15 cellular contexts compared by ENCODE assay signal in genomic region chr14:70281938-70282337, GRCh38.
A peak's percentile ranks its signal among the peaks of the same experiment; 100 is the strongest.
DNase-seq lines count a peak whose midpoint lies in the region; ATAC-seq lines count a peak whose summit lies in the region.
"Had no signal": no experiment of that assay in that cellular context is flagged by ENCODE, and none has a peak within 500 bp of the region (broad histone marks: within the 10 kb centered on the region; RNA-seq: fewer than 3 reads in every experiment).

No MANE protein-coding gene starts in this region.

- H3K9me3 Mint-ChIP-seq in naive B cell, result peaks cover 0 to 4% (median 0%) of the 10 kb centered on the region in 7 donors
- H3K9me3 Mint-ChIP-seq: T-cell had no signal

- H3K27me3 ChIP-seq in MG63, result no peaks in the 10 kb centered on the region; the same call in 1 of the 2 replicates
- H3K27me3 ChIP-seq: right lobe of liver had no signal

- ATAC-seq in naive B cell (ENCODE audit: low read depth in 2 of 2) (peak; percentile 40 to 76), GM18511 (IDR thresholded peaks at IDR 0.05; ENCODE audit: unreplicated experiment) (no peak)
- no peak for ATAC-seq in activated CD4-positive, CD25-positive, alpha-beta regulatory T cell treated with anti-CD3 and anti-CD28 coated beads, Interleukin-2, amount 50 U/mL, for 24 hours
- ATAC-seq: A549, left colon, right lobe of liver, T-cell had no signal

- DNase-seq in NCI-H2171 treated with DMSO at 0.1 percent for 48 hours (lab: John Stamatoyannopoulos, UW) (peak; percentile 38), NCI-H2171 (lab: John Stamatoyannopoulos, UW) (no peak), MG63 (peak; percentile 2), NCI-H69 (lab: John Stamatoyannopoulos, UW) (peak; percentile 60), naive B cell (no peak), dermis blood vessel endothelial cell (no peak)
- DNase-seq: aorta; CD4-positive, CD25-positive, alpha-beta regulatory T cell; left colon; NK-92 treated with Interleukin-12 subunit alpha and Interleukin-12 subunit beta, amount 100 ng/mL, for 24 hours; right lobe of liver; T-cell had no signal

- H3K4me3 ChIP-seq in MG63, result no peak overlapping the region
- H3K4me3 ChIP-seq: A549, right lobe of liver had no signal

- H3K4me1 Mint-ChIP-seq in naive B cell, result peaks cover 3 to 10% (median 7%) of the 10 kb centered on the region in 3 donors
- H3K4me1 Mint-ChIP-seq: T-cell had no signal

- peak overlapping the region in 1 of 8 donors; percentile 2 for H3K4me3 Mint-ChIP-seq in naive B cell
- H3K4me3 Mint-ChIP-seq: CD4-positive, CD25-positive, alpha-beta regulatory T cell; T-cell had no signal

- peaks cover 28 to 43% (median 28%) of the 10 kb centered on the region in 3 donors for H3K27me3 Mint-ChIP-seq in naive B cell

- H3K9me3 ChIP-seq in MG63, result no peaks in the 10 kb centered on the region
- H3K9me3 ChIP-seq: A549, right lobe of liver had no signal

- no peaks in the 10 kb centered on the region for H3K36me3 Mint-ChIP-seq in naive B cell
- H3K36me3 Mint-ChIP-seq: CD4-positive, CD25-positive, alpha-beta regulatory T cell; T-cell had no signal

- H3K27ac Mint-ChIP-seq in naive B cell, result peak overlapping the region in 1 of 6 donors; percentile 58
- H3K27ac Mint-ChIP-seq: CD4-positive, CD25-positive, alpha-beta regulatory T cell; T-cell had no signal

- H3K36me3 ChIP-seq in MG63, result no peaks in the 10 kb centered on the region
- H3K36me3 ChIP-seq: right lobe of liver had no signal

Comparison
In these comparisons a context has a peak if more than half of its experiments do, and no peak if none do; other contexts are left out.
1. DNase-seq: peak in NCI-H2171 treated with DMSO at 0.1 percent for 48 hours (single experiment), MG63 (single experiment) and NCI-H69 (single experiment); none in NCI-H2171 (single experiment), naive B cell (single experiment) and dermis blood vessel endothelial cell (single experiment).
2. ATAC-seq: peak in naive B cell (2 of 2); none in activated CD4-positive, CD25-positive, alpha-beta regulatory T cell treated with anti-CD3 and anti-CD28 coated beads, Interleukin-2, amount 50 U/mL, for 24 hours (0 of 2) and GM18511 (single experiment).